Comparison of ENCODE assay signal across 9 cellular contexts in the genomic region with DNA sequence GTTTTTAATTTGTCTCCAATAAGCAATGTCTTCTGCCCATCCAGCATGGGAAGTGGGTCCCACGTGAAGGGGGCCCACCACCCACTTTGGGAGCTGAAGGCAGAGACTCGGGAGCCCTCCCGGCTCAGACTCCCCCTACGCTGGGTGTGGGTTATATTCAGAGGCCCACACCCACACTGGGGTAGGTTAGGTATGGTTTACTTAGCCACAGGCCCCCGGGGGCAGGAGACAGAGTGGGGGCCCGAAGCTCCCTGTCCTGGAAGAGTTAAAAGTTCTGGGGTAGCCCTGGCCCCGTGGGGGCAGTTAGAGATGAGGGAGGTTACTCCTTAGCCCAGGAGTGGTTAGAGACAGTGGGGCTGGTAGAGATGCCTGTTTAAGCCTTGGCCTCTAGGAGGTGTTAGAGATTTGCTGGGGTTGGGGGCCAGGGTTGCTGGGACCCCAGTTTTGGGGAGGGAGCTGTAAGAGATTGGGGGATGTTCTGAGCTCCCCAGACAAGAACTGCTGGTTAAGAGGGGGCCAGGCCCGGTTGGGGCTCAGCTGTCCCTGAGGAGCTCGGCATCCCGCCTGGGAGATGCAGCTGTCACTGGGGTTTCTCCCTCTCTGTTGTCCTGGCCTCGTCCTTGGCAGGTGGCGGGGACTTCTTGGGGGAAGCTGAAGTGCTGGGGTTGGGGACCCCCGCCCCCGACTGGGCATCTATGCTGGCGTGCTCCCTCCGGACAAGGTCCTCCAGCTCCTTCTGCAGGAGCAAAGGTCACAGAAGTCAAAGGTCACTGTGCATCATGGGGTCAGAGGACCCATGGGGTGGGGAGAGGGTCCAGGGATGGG. TPM values are rescaled to one million over a fixed set of nuclear protein-coding genes. Genes with fewer than 3 reads are reported as not detected.
A peak's percentile ranks its signal among the peaks of the same experiment; 100 is the strongest.
DNase-seq lines count a peak whose midpoint lies in the region; ATAC-seq and TF ChIP-seq lines count a peak whose summit lies in the region.
"Had no signal": no experiment of that assay in that cellular context is flagged by ENCODE, and none has a peak within 500 bp of the region (broad histone marks: within the 10 kb centered on the region; RNA-seq: fewer than 3 reads in every experiment).

No MANE protein-coding gene starts in this region.

- H3K9ac ChIP-seq in HCT116 (ENCODE audit: low read length), result peak overlapping the region; percentile 62
- H3K9ac ChIP-seq in neural progenitor cell, result no peak overlapping the region

- ATAC-seq in HCT116 (no peak), GM21576 (IDR thresholded peaks at IDR 0.05; ENCODE audit: unreplicated experiment) (no peak)
- ATAC-seq in activated naive CD8-positive, alpha-beta T cell treated with anti-CD3 and anti-CD28 coated beads, Interleukin-2, amount 50 U/mL, for 24 hours, result peak; percentile 17

- H3K4me1 ChIP-seq in A673 (ENCODE audit: insufficient read depth, low read length, poor library complexity, severe bottlenecking) (no peaks in the 10 kb centered on the region), HCT116 (ENCODE audit: control insufficient read depth in 1 of 2, insufficient read depth in 2 of 2, low read length in 2 of 2) (peaks cover 12 to 16% of the 10 kb centered on the region in 2 experiments; a peak in 3 of 4 replicates), neural progenitor cell (peaks cover 8% of the 10 kb centered on the region)

- no peak for TF ChIP-seq POLR2A in HCT116 (IDR thresholded peaks at IDR 0.05; ENCODE audit: borderline replicate concordance, extremely low read depth, insufficient read depth, insufficient read length)

- H4K20me1 ChIP-seq in HCT116 (ENCODE audit: insufficient read depth), result no peaks in the 10 kb centered on the region
- no peaks in the 10 kb centered on the region for H4K20me1 ChIP-seq in neural progenitor cell (ENCODE audit: low read depth)

- H2AFZ ChIP-seq in HCT116 (ENCODE audit: low read depth, low read length, poor library complexity, severe bottlenecking) (no peak overlapping the region), neural progenitor cell (replicated peaks) (no peak overlapping the region)

- H3K9me3 ChIP-seq in A673 (ENCODE audit: low read depth, low read length, poor library complexity, severe bottlenecking), result no peaks in the 10 kb centered on the region
- no peaks in the 10 kb centered on the region for H3K9me3 ChIP-seq in HCT116 (ENCODE audit: control insufficient read depth in 1 of 2, insufficient read depth in 1 of 2, low read depth in 1 of 2, low read length in 2 of 2)
- no peaks in the 10 kb centered on the region for H3K9me3 ChIP-seq in neural progenitor cell (ENCODE audit: low read depth)

- RAD21 ChIA-PET in HCT116 (lab: Charles Lee; ENCODE audit: low non-redundant PET in 1 of 2, low total read pairs in 2 of 2, uncharacterized antibody in 2 of 2, unreplicated experiment in 2 of 2), result no interaction called here

- POLR2A ChIA-PET in A673 (lab: Charles Lee; ENCODE audit: low non-redundant PET) (interaction anchor here (0.6 kb wide), 1 partner anchor 21 kb away, joined by 6 read pairs; no protein-coding TSS in a partner anchor), HCT116 (lab: Charles Lee) (interaction anchor here (1.2 kb wide), 1 partner anchor 21 kb away, joined by 3 read pairs; the partner anchor contains the start of gene NFKBIB)

- peak overlapping the region; percentile 97 for H3K27ac Mint-ChIP-seq in activated naive CD8-positive, alpha-beta T cell treated with anti-CD3 and anti-CD28 coated beads, Interleukin-2, amount 50 U/mL, for 24 hours
- H3K27ac Mint-ChIP-seq in mesothelial cell of epicardium (peak overlapping the region; percentile 64), neural progenitor cell (no peak overlapping the region)

- no peaks in the 10 kb centered on the region for H3K9me3 Mint-ChIP-seq in activated naive CD8-positive, alpha-beta T cell treated with anti-CD3 and anti-CD28 coated beads, Interleukin-2, amount 50 U/mL, for 24 hours
- H3K9me3 Mint-ChIP-seq in mesothelial cell of epicardium, result no peaks in the 10 kb centered on the region
- no peaks in the 10 kb centered on the region for H3K9me3 Mint-ChIP-seq in neural progenitor cell

- H3K4me3 ChIP-seq in A673 (ENCODE audit: low read depth, low read length, poor library complexity, severe bottlenecking) (no peak overlapping the region), HCT116 (replicated peaks in 1 of 2; ENCODE audit: low read depth in 1 of 2, low read length in 2 of 2) (no peak overlapping the region; a peak in 2 of 4 replicates), neural progenitor cell (no peak overlapping the region)

- peaks cover 29% of the 10 kb centered on the region for H3K4me1 Mint-ChIP-seq in activated naive CD8-positive, alpha-beta T cell treated with anti-CD3 and anti-CD28 coated beads, Interleukin-2, amount 50 U/mL, for 24 hours
- H3K4me1 Mint-ChIP-seq in mesothelial cell of epicardium, result peaks cover 8% of the 10 kb centered on the region
- peaks cover 8% of the 10 kb centered on the region for H3K4me1 Mint-ChIP-seq in neural progenitor cell

- CTCF ChIA-PET in A673 (lab: Charles Lee) (interaction anchor here (0.8 kb wide), 1 partner anchor 9 kb away, joined by 4 read pairs; no protein-coding TSS in a partner anchor), HCT116 (lab: Charles Lee) (interaction anchor here (4.5 kb wide), 1 partner anchor 8 kb away, joined by 28 read pairs; no protein-coding TSS in a partner anchor)

- H3F3A ChIP-seq in neural progenitor cell (ENCODE audit: low read depth), result no peaks in the 10 kb centered on the region

- DNase-seq in A673 (ENCODE audit: low spot score) (no peak), HCT116 (ENCODE audit: low read depth, low spot score) (no peak), mesothelial cell of epicardium (ENCODE audit: low spot score in 2 of 2, unreplicated experiment in 2 of 2) (no peak), RPMI8226 (no peak), neural progenitor cell (ENCODE audit: low spot score) (no peak)
- DNase-seq in activated naive CD8-positive, alpha-beta T cell treated with anti-CD3 and anti-CD28 coated beads, Interleukin-2, amount 50 U/mL, for 24 hours, result no peak
- no peak for DNase-seq in stimulated activated CD4-positive, alpha-beta T cell treated with anti-CD3 and anti-CD28 coated beads, Interleukin-4, amount 100 ng/mL, for 1 hour

- H3K4me3 Mint-ChIP-seq in activated naive CD8-positive, alpha-beta T cell treated with anti-CD3 and anti-CD28 coated beads, Interleukin-2, amount 50 U/mL, for 24 hours, result peak overlapping the region; percentile 86
- H3K4me3 Mint-ChIP-seq in mesothelial cell of epicardium, result no peak overlapping the region
- H3K4me3 Mint-ChIP-seq in neural progenitor cell, result no peak overlapping the region

- TF ChIP-seq CTCF in A673 (conservative IDR thresholded peaks at IDR 0.05; ENCODE audit: low read depth, low read length) (no peak), HCT116 (IDR thresholded peaks at IDR 0.05 in 2 of 3, conservative IDR thresholded peaks at IDR 0.05 in 1 of 3; ENCODE audit: borderline replicate concordance in 1 of 3, insufficient read depth in 1 of 3, low read depth in 2 of 3, low read length in 2 of 3) (0 out of 6 replicates have a peak, but pooled peaks of 1 of the 3 experiments have one; percentile 3), mesothelial cell of epicardium (IDR thresholded peaks at IDR 0.05; ENCODE audit: unreplicated experiment) (no peak), neural progenitor cell (IDR thresholded peaks at IDR 0.05) (no peak)

- H3K27me3 ChIP-seq in A673 (replicated peaks; ENCODE audit: insufficient read depth, low read depth, low read length, poor library complexity) (no peaks in the 10 kb centered on the region), HCT116 (ENCODE audit: insufficient read depth, low read length) (no peaks in the 10 kb centered on the region), neural progenitor cell (no peaks in the 10 kb centered on the region)

- H3K27ac ChIP-seq in A673 (ENCODE audit: low read depth, low read length, poor library complexity, severe bottlenecking) (no peak overlapping the region), HCT116 (ENCODE audit: low read depth, low read length) (peak overlapping the region; percentile 77), neural progenitor cell (no peak overlapping the region)

- no peaks in the 10 kb centered on the region for H3K27me3 Mint-ChIP-seq in activated naive CD8-positive, alpha-beta T cell treated with anti-CD3 and anti-CD28 coated beads, Interleukin-2, amount 50 U/mL, for 24 hours
- H3K27me3 Mint-ChIP-seq in mesothelial cell of epicardium (ENCODE audit: low read depth) (no peaks in the 10 kb centered on the region), neural progenitor cell (ENCODE audit: insufficient read depth, low read depth) (peaks cover 8% of the 10 kb centered on the region)

- H3K36me3 Mint-ChIP-seq in activated naive CD8-positive, alpha-beta T cell treated with anti-CD3 and anti-CD28 coated beads, Interleukin-2, amount 50 U/mL, for 24 hours (ENCODE audit: low read depth), result peaks cover 2% of the 10 kb centered on the region
- H3K36me3 Mint-ChIP-seq in mesothelial cell of epicardium, result peaks cover 14% of the 10 kb centered on the region
- H3K36me3 Mint-ChIP-seq in neural progenitor cell, result no peaks in the 10 kb centered on the region

- no peak for TF ChIP-seq RAD21 in HCT116 (IDR thresholded peaks at IDR 0.05; ENCODE audit: low read depth)

- BruUV-seq in A673 (replicated peaks; lab: Mats Ljungman, UMichigan), result TSS peak; percentile 82
- no TSS peak for BruUV-seq in HCT116 (replicated peaks; lab: Mats Ljungman, UMichigan)

- H3K36me3 ChIP-seq in A673 (ENCODE audit: insufficient read depth, low read length, poor library complexity, severe bottlenecking) (no peaks in the 10 kb centered on the region), HCT116 (ENCODE audit: control insufficient read depth in 1 of 2, insufficient read depth in 2 of 2, low read length in 2 of 2) (no peaks in the 10 kb centered on the region), neural progenitor cell (no peaks in the 10 kb centered on the region)

- peak overlapping the region; percentile 88 for H3K4me2 ChIP-seq in HCT116 (ENCODE audit: low read length)
- no peak overlapping the region for H3K4me2 ChIP-seq in neural progenitor cell

- no peaks in the 10 kb centered on the region for H3K9me2 ChIP-seq in HCT116 (ENCODE audit: insufficient read depth)

- intact Hi-C loops in A673 (cut with micrococcal nuclease; ENCODE audit: unreplicated experiment), result no loop called here
- intact Hi-C loops in HCT116 (cut with micrococcal nuclease), result no loop called here

- H3K79me2 ChIP-seq in HCT116 (ENCODE audit: insufficient read depth, low read length), result no peaks in the 10 kb centered on the region
- H3K79me2 ChIP-seq in neural progenitor cell (ENCODE audit: low read depth), result no peaks in the 10 kb centered on the region

RNA-seq across cellular contexts. Expression of gene RINL, which starts 0.7 kb away (rescaled TPM):
- total RNA-seq in A673 (2021) (5.7 and 7.4 TPM in 2 replicates), HCT116 (2021; ENCODE audit: unreplicated experiment) (28.6 TPM), mesothelial cell of epicardium (2.1 to 3.3 TPM (median 2.3 TPM) in 3 replicates), neural progenitor cell (ENCODE audit: low replicate concordance) (4.7 and 5.4 TPM in 2 replicates)
- 27.0 and 28.7 TPM in 2 replicates for polyA plus RNA-seq in HCT116 (2012)

RNA-seq across cellular contexts. Expression of gene SIRT2, which starts 20.6 kb away (rescaled TPM):
- total RNA-seq in A673 (2021), result 30.0 and 32.2 TPM in 2 replicates
- total RNA-seq in HCT116 (2021; ENCODE audit: unreplicated experiment), result 15.4 TPM
- polyA plus RNA-seq in HCT116 (2012), result 13.9 and 16.3 TPM in 2 replicates
- total RNA-seq in mesothelial cell of epicardium, result 45.2 to 46.5 TPM (median 45.7 TPM) in 3 replicates
- total RNA-seq in neural progenitor cell (ENCODE audit: low replicate concordance), result 10.9 and 15.2 TPM in 2 replicates

RNA-seq across cellular contexts. Expression of gene NFKBIB, which starts 21.0 kb away (rescaled TPM):
- 42.4 and 51.9 TPM in 2 replicates for total RNA-seq in A673 (2021)
- 51.2 TPM for total RNA-seq in HCT116 (2021; ENCODE audit: unreplicated experiment)
- 44.6 and 45.8 TPM in 2 replicates for polyA plus RNA-seq in HCT116 (2012)
- total RNA-seq in mesothelial cell of epicardium, result 13.4 to 13.9 TPM (median 13.5 TPM) in 3 replicates
- 8.3 and 11.5 TPM in 2 replicates for total RNA-seq in neural progenitor cell (ENCODE audit: low replicate concordance)

RNA-seq across cellular contexts. Expression of gene HNRNPL, which starts 29.0 kb away (rescaled TPM):
- total RNA-seq in A673 (2021) (642 and 647 TPM in 2 replicates), HCT116 (2021; ENCODE audit: unreplicated experiment) (551 TPM), mesothelial cell of epicardium (423 to 443 TPM (median 425 TPM) in 3 replicates), neural progenitor cell (ENCODE audit: low replicate concordance) (436 and 583 TPM in 2 replicates)
- 391 and 470 TPM in 2 replicates for polyA plus RNA-seq in HCT116 (2012)

RNA-seq across cellular contexts. Expression of gene CCER2, which starts 33.2 kb away (rescaled TPM):
- total RNA-seq in A673 (2021) (0.67 and 1.2 TPM in 2 replicates), HCT116 (2021; ENCODE audit: unreplicated experiment) (1.2 TPM), mesothelial cell of epicardium (1.8 to 2.2 TPM (median 2.0 TPM) in 3 replicates), neural progenitor cell (ENCODE audit: low replicate concordance) (1.1 and 1.3 TPM in 2 replicates)
- 0.85 and 0.92 TPM in 2 replicates for polyA plus RNA-seq in HCT116 (2012)
- total RNA-seq: HT1080 had no signal
